ENCODE assay signal across 16 cellular contexts in genomic region chr4:148065069-148065468, GRCh38.
DNase-seq lines count a peak whose midpoint lies in the region; ATAC-seq and TF ChIP-seq lines count a peak whose summit lies in the region.
"Had no signal": no experiment of that assay in that cellular context is flagged by ENCODE, and none has a peak within 500 bp of the region (broad histone marks: within the 10 kb centered on the region; RNA-seq: fewer than 3 reads in every experiment).

No MANE protein-coding gene starts in this region.

- H3K9me3 ChIP-seq in right atrium auricular region (no peaks in the 10 kb centered on the region), right lobe of liver (no peaks in the 10 kb centered on the region)
- H3K9me3 ChIP-seq: colonic mucosa, thyroid gland had no signal

- peaks cover 0 to 61% of the 10 kb centered on the region in 2 donors for H3K4me1 ChIP-seq in right atrium auricular region
- H3K4me1 ChIP-seq in right lobe of liver = peaks cover 0 to 19% (median 6%) of the 10 kb centered on the region in 4 donors

- no peak for TF ChIP-seq CTCF in right atrium auricular region (IDR thresholded peaks at IDR 0.05)
- TF ChIP-seq CTCF in right lobe of liver (IDR thresholded peaks at IDR 0.05) = no peak

- WGBS in right lobe of liver (ENCODE audit: insufficient coverage, low coverage, low lambda C conversion rate, missing lambda C conversion rate) = 74% methylated on average over 5 of the region's 5 CpGs

- TF ChIP-seq POLR2A in right lobe of liver (IDR thresholded peaks at IDR 0.05) = no peak

- H3K27me3 ChIP-seq in right atrium auricular region (no peaks in the 10 kb centered on the region), right lobe of liver (no peaks in the 10 kb centered on the region)
- H3K27me3 ChIP-seq: colonic mucosa, thyroid gland had no signal

- ATAC-seq in right lobe of liver = no peak
- ATAC-seq: right cardiac atrium had no signal

- peak overlapping the region; percentile 71 for H3K27ac ChIP-seq in caudate nucleus (ENCODE audit: low read depth, low read length)
- H3K27ac ChIP-seq in right atrium auricular region = no peak overlapping the region
- no peak overlapping the region for H3K27ac ChIP-seq in right lobe of liver
- H3K27ac ChIP-seq: colonic mucosa, thyroid gland had no signal

- H3K36me3 ChIP-seq in right atrium auricular region (peaks cover 9% of the 10 kb centered on the region), right lobe of liver (peaks cover 0 to 6% (median 0%) of the 10 kb centered on the region in 4 donors)
- H3K36me3 ChIP-seq: colonic mucosa had no signal

- intact Hi-C loops in right lobe of liver (cut with DNase I) = no loop called here

- peak; percentile 50 for DNase-seq in NCI-H82 (lab: John Stamatoyannopoulos, UW)
- DNase-seq in NCI-H82 treated with DMSO at 0.1 percent for 48 hours (lab: John Stamatoyannopoulos, UW; ENCODE audit: unreplicated experiment) = no peak
- peak in 36 of 61 donors; percentile 6 to 90 (median 46) for DNase-seq in caudate nucleus (lab: John Stamatoyannopoulos, UW)
- peak; percentile 14 for DNase-seq in kidney tubule cell (ENCODE audit: low spot score)
- peak; percentile 50 for DNase-seq in stromal cell of bone marrow (ENCODE audit: low read depth)
- DNase-seq in NCI-H2171 (lab: John Stamatoyannopoulos, UW) = no peak
- DNase-seq in right atrium auricular region (ENCODE audit: low spot score) = no peak
- DNase-seq in right lobe of liver = no peak
- DNase-seq: 8988T; activated CD4-positive, alpha-beta T cell treated with anti-CD3 and anti-CD28 coated beads, Interleukin-2, amount 10 ng/mL, durations not matched to agents 7 days and 5 days; activated effector memory CD4-positive, alpha-beta T cell treated with anti-CD3 and anti-CD28 coated beads, Interleukin-2, amount 50 U/mL, for 16 hours; colonic mucosa; NCI-H187; right cardiac atrium; T-helper 1 cell; thyroid gland had no signal

- H3K4me3 ChIP-seq in right atrium auricular region = no peak overlapping the region
- H3K4me3 ChIP-seq in right lobe of liver = no peak overlapping the region
- H3K4me3 ChIP-seq: colonic mucosa, thyroid gland had no signal

Comparison
In these comparisons a context has a peak if more than half of its experiments do, and no peak if none do; other contexts are left out.
1. DNase-seq: peak in NCI-H82 (single experiment), caudate nucleus (36 of 61), kidney tubule cell (single experiment) and stromal cell of bone marrow (single experiment); none in NCI-H82 treated with DMSO at 0.1 percent for 48 hours (single experiment), NCI-H2171 (single experiment), right atrium auricular region (single experiment) and right lobe of liver (0 of 3).